ENCODE assay signal across 1 cellular context in the genomic region with DNA sequence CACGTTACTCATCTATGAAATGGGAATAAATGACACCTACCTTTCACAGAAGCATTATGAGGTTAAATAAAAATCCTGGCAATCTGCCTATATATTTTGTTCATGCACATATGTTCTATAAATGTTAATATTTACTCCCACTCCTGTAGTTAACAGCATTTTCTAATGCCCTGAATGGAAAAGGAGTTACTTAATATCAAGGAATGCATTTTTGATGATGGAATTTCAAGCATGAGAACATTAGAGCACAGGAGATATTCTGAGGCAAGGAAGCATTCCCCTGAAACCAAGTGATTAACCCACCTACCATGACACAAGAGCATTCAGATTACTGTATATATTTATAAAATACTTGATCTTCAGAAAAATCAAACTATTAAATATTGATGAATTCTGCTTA.
TF ChIP-seq lines count a peak whose summit lies in the region.

No MANE protein-coding gene starts in this region.

TF ChIP-seq in IMR-90, 13 proteins besides CTCF, POLR2A, EP300 and RAD21:
- TF ChIP-seq CEBPB (IDR thresholded peaks at IDR 0.05; ENCODE audit: low read depth, low read length) = no peak
- no peak for TF ChIP-seq CHD1 (IDR thresholded peaks at IDR 0.05; ENCODE audit: low read depth, low read length)
- no peak for TF ChIP-seq NFE2L2 (IDR thresholded peaks at IDR 0.05; ENCODE audit: low read depth, low read length)
- TF ChIP-seq RFX5 (IDR thresholded peaks at IDR 0.05; ENCODE audit: low read depth, low read length) = no peak
- TF ChIP-seq MAFK (IDR thresholded peaks at IDR 0.05; ENCODE audit: low read depth, low read length) = no peak
- no peak for TF ChIP-seq SMC3 (IDR thresholded peaks at IDR 0.05; ENCODE audit: low read depth, low read length)
- no peak for TF ChIP-seq BHLHE40 (IDR thresholded peaks at IDR 0.05; ENCODE audit: low read depth, low read length)
- TF ChIP-seq, protein P1, sequence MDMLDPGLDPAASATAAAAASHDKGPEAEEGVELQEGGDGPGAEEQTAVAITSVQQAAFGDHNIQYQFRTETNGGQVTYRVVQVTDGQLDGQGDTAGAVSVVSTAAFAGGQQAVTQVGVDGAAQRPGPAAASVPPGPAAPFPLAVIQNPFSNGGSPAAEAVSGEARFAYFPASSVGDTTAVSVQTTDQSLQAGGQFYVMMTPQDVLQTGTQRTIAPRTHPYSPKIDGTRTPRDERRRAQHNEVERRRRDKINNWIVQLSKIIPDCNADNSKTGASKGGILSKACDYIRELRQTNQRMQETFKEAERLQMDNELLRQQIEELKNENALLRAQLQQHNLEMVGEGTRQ (IDR thresholded peaks at IDR 0.05; ENCODE audit: low read depth, low read length) = no peak
- TF ChIP-seq RCOR1 (IDR thresholded peaks at IDR 0.05; ENCODE audit: insufficient replicate concordance, low read length) = no peak
